Comparison of ENCODE assay signal across 17 cellular contexts in genomic region chr20:24487648-24488047, GRCh38. TPM values are rescaled to one million over a fixed set of nuclear protein-coding genes. Genes with fewer than 3 reads are reported as not detected.
DNase-seq lines count a peak whose midpoint lies in the region; ATAC-seq and TF ChIP-seq lines count a peak whose summit lies in the region.
"Had no signal": no experiment of that assay in that cellular context is flagged by ENCODE, and none has a peak within 500 bp of the region (broad histone marks: within the 10 kb centered on the region; RNA-seq: fewer than 3 reads in every experiment).

No MANE protein-coding gene starts in this region.

- no peaks in the 10 kb centered on the region for H3K79me2 ChIP-seq in H9 (ENCODE audit: insufficient read depth, low read length)

- no peak overlapping the region for H2BK15ac ChIP-seq in H9 (ENCODE audit: low read depth, low read length)

- TF ChIP-seq CTCF in H9 (conservative IDR thresholded peaks at IDR 0.05) (no peak), coronary artery (IDR thresholded peaks at IDR 0.05) (no peak), mucosa of descending colon (IDR thresholded peaks at IDR 0.05) (no peak)

- H3K27ac ChIP-seq in H9 (ENCODE audit: insufficient read length, low read depth, low read length) (no peak overlapping the region), coronary artery (no peak overlapping the region)
- H3K27ac ChIP-seq: C4-2B had no signal

- H3K23me2 ChIP-seq in H9 (ENCODE audit: insufficient read length, low read depth, low read length, poor library complexity, severe bottlenecking), result no peaks in the 10 kb centered on the region

- no peak overlapping the region for H3K27ac Mint-ChIP-seq in H9
- H3K27ac Mint-ChIP-seq: CD4-positive, alpha-beta T cell; IgD-negative memory B cell had no signal

- H3K9me3 Mint-ChIP-seq in H9, result no peaks in the 10 kb centered on the region
- H3K9me3 Mint-ChIP-seq: CD4-positive, alpha-beta T cell had no signal

- no peak overlapping the region for H3K56ac ChIP-seq in H9 (ENCODE audit: insufficient read length, low read depth, low read length)

- peaks cover 26 to 53% of the 10 kb centered on the region in 2 experiments for H3K4me1 Mint-ChIP-seq in H9
- H3K4me1 Mint-ChIP-seq: IgD-negative memory B cell had no signal

- H3K4me3 Mint-ChIP-seq in H9, result no peak overlapping the region
- H3K4me3 Mint-ChIP-seq: CD4-positive, alpha-beta T cell; IgD-negative memory B cell had no signal

- H2AK5ac ChIP-seq in H9 (ENCODE audit: insufficient read length, low read length), result no peak overlapping the region

- ATAC-seq in mucosa of descending colon, result peak; percentile 14
- no peak for ATAC-seq in HG03196 (IDR thresholded peaks at IDR 0.05; ENCODE audit: unreplicated experiment)
- ATAC-seq in GM19467 (IDR thresholded peaks at IDR 0.05; ENCODE audit: unreplicated experiment), result no peak
- ATAC-seq: HepG2 had no signal

- H3K9me3 ChIP-seq in H9 (ENCODE audit: control insufficient read depth, low read depth, low read length) (no peaks in the 10 kb centered on the region), mucosa of descending colon (no peaks in the 10 kb centered on the region)
- H3K9me3 ChIP-seq: Caco-2 had no signal

- H2BK5ac ChIP-seq in H9 (ENCODE audit: insufficient read length, low read length), result no peak overlapping the region

- H3K79me1 ChIP-seq in H9 (ENCODE audit: insufficient read depth, low read depth, low read length, poor library complexity, severe bottlenecking), result no peaks in the 10 kb centered on the region

- H3K4me1 ChIP-seq in H9 (ENCODE audit: insufficient read depth, low read length) (peaks cover 8% of the 10 kb centered on the region), mucosa of descending colon (ENCODE audit: low read depth) (peaks cover 13% of the 10 kb centered on the region)
- H3K4me1 ChIP-seq: Caco-2 had no signal

- H4K91ac ChIP-seq in H9 (ENCODE audit: insufficient read length, low read depth, low read length), result no peak overlapping the region

- H3K27me3 Mint-ChIP-seq in H9 (ENCODE audit: low read depth), result peaks cover 1% of the 10 kb centered on the region; the same call in 1 of the 2 replicates
- H3K27me3 Mint-ChIP-seq: CD4-positive, alpha-beta T cell; IgD-negative memory B cell had no signal

- H4K20me1 ChIP-seq in H9 (ENCODE audit: control insufficient read depth, insufficient read depth, insufficient read length), result no peaks in the 10 kb centered on the region

- H3K27me3 ChIP-seq in H9 (ENCODE audit: insufficient read depth, low read length), result no peaks in the 10 kb centered on the region

- no peak overlapping the region for H3K4ac ChIP-seq in H9 (ENCODE audit: low read depth, low read length)

- H2AFZ ChIP-seq in H9 (ENCODE audit: low read length), result no peak overlapping the region

- no peak overlapping the region for H4K5ac ChIP-seq in H9 (ENCODE audit: insufficient read length, low read depth, low read length)

- intact Hi-C loops in mucosa of descending colon (cut with DNase I, micrococcal nuclease), result no loop called here

- H3T11ph ChIP-seq in H9 (ENCODE audit: low read length), result no peak overlapping the region

- H3K23ac ChIP-seq in H9 (ENCODE audit: insufficient read length, low read depth, low read length), result no peak overlapping the region

- H3K36me3 ChIP-seq in mucosa of descending colon (ENCODE audit: low read depth), result no peaks in the 10 kb centered on the region

- H4K8ac ChIP-seq in H9 (replicated peaks; ENCODE audit: insufficient read length, low read depth, low read length), result no peak overlapping the region

- H3K18ac ChIP-seq in H9 (ENCODE audit: insufficient read length, low read depth, low read length), result no peak overlapping the region

- H3K4me3 ChIP-seq in coronary artery, result no peak overlapping the region
- H3K4me3 ChIP-seq in mucosa of descending colon, result no peak overlapping the region

- H2BK12ac ChIP-seq in H9 (ENCODE audit: insufficient read length, low read depth, low read length), result no peak overlapping the region

- no peak overlapping the region for H3K14ac ChIP-seq in H9 (ENCODE audit: insufficient read depth, low read length)

- H2BK20ac ChIP-seq in H9 (ENCODE audit: low read depth, low read length, poor library complexity, severe bottlenecking), result no peak overlapping the region

- H3K4me2 ChIP-seq in H9 (ENCODE audit: insufficient read depth, insufficient read length, low read length), result no peak overlapping the region

- peak; percentile 12 for DNase-seq in H9
- peak; percentile 14 for DNase-seq in NCI-H1092 (lab: John Stamatoyannopoulos, UW)
- peak; percentile 22 for DNase-seq in coronary artery (ENCODE audit: low spot score)
- no peak for DNase-seq in mucosa of descending colon
- no peak for DNase-seq in germinal center (ENCODE audit: low spot score)
- DNase-seq: AML-193; Caco-2; CD4-positive, alpha-beta T cell; DMS79; GF-D8; GOT3; H7 had no signal

- WGBS in H9 (ENCODE audit: extremely low coverage, insufficient read length, low lambda C conversion rate), result no CpG with 5 or more reads among the region's 7 CpGs

- peaks cover 1 to 20% (median 20%) of the 10 kb centered on the region in 3 experiments for H3K36me3 Mint-ChIP-seq in H9 (ENCODE audit: insufficient read depth in 1 of 3, low read depth in 3 of 3)
- H3K36me3 Mint-ChIP-seq: IgD-negative memory B cell had no signal

- no peak overlapping the region for H2BK120ac ChIP-seq in H9 (ENCODE audit: low read depth, low read length, poor library complexity, severe bottlenecking)

- H3K9ac ChIP-seq in H9 (ENCODE audit: extremely low read depth, insufficient read length, low read length), result no peak overlapping the region

RNA-seq across cellular contexts. Expression of gene SYNDIG1, which starts 18.2 kb away (rescaled TPM):
- total RNA-seq in H9 (2021) (4.7 and 5.4 TPM in 2 replicates), mucosa of descending colon (under 1 TPM; 0.12 to 0.46 (median 0.35) TPM)
- total RNA-seq: Caco-2; CD4-positive, alpha-beta T cell; HepG2 had no signal

Comparison
In these comparisons a context has a peak if more than half of its experiments do, and no peak if none do; other contexts are left out.
1. DNase-seq: peak in H9 (single experiment), NCI-H1092 (single experiment) and coronary artery (single experiment); none in mucosa of descending colon (0 of 3) and germinal center (single experiment).